11 cellular contexts compared by ENCODE assay signal in genomic region chr7:100556541-100556940, GRCh38. TPM values are rescaled to one million over a fixed set of nuclear protein-coding genes. Genes with fewer than 3 reads are reported as not detected.
DNase-seq lines count a peak whose midpoint lies in the region; ATAC-seq and TF ChIP-seq lines count a peak whose summit lies in the region.
"Had no signal": no experiment of that assay in that cellular context is flagged by ENCODE, and none has a peak within 500 bp of the region (broad histone marks: within the 10 kb centered on the region; RNA-seq: fewer than 3 reads in every experiment).

No MANE protein-coding gene starts in this region.

- H3K4me3 Mint-ChIP-seq in CD8-positive, alpha-beta memory T cell, result no peak overlapping the region
- H3K4me3 Mint-ChIP-seq: neural crest cell; T-helper 2 cell treated with Interferon-gamma antibody and Interleukin-4, amounts not matched to agents 5 μg/mL and 100 μg/mL, for 36 hours had no signal

- H3K27ac ChIP-seq in CD8-positive, alpha-beta memory T cell (ENCODE audit: low read depth, low read length), result no peak overlapping the region

- CTCF ChIA-PET in CD8-positive, alpha-beta memory T cell (lab: Charles Lee), result interaction anchor here (1.4 to 16.7 kb wide), 3 partner anchors 15 to 87 kb away, joined by 3 to 174 read pairs (median 9); partner anchors contain the start of genes NYAP1 and TSC22D4

- H3K4me3 ChIP-seq in fibroblast of mammary gland (ENCODE audit: control insufficient read depth, low read depth, low read length), result no peak overlapping the region
- no peak overlapping the region for H3K4me3 ChIP-seq in CD8-positive, alpha-beta memory T cell (ENCODE audit: low read length)

- H3K27me3 ChIP-seq in CD8-positive, alpha-beta memory T cell (ENCODE audit: insufficient read depth, low read length, poor library complexity, severe bottlenecking), result no peaks in the 10 kb centered on the region

- no peaks in the 10 kb centered on the region for H3K27me3 Mint-ChIP-seq in CD8-positive, alpha-beta memory T cell

- H3K4me1 Mint-ChIP-seq in CD8-positive, alpha-beta memory T cell, result peaks cover 12 to 14% (median 14%) of the 10 kb centered on the region in 3 donors

- H3K36me3 Mint-ChIP-seq in CD8-positive, alpha-beta memory T cell, result peaks cover 5 to 72% (median 22%) of the 10 kb centered on the region in 3 donors

- TF ChIP-seq CTCF in fibroblast of mammary gland (conservative IDR thresholded peaks at IDR 0.05; ENCODE audit: control insufficient read depth, insufficient read depth, low read depth, low read length), result no peak

- peak overlapping the region in 4 of 8 donors; percentile 55 to 74 (median 66) for H3K27ac Mint-ChIP-seq in CD8-positive, alpha-beta memory T cell
- H3K27ac Mint-ChIP-seq: T-helper 2 cell treated with Interferon-gamma antibody and Interleukin-4, amounts not matched to agents 5 μg/mL and 100 μg/mL, for 36 hours had no signal

- DNase-seq in AML-193 (lab: John Stamatoyannopoulos, UW) (peak; percentile 85 to 86), NOMO-1 treated with DMSO at 0.1 percent for 48 hours (lab: John Stamatoyannopoulos, UW; ENCODE audit: unreplicated experiment) (peak; percentile 77), fibroblast of mammary gland (ENCODE audit: low read depth) (peak; percentile 78), NCI-H446 (lab: John Stamatoyannopoulos, UW) (no peak)
- no peak for DNase-seq in CD8-positive, alpha-beta memory T cell
- DNase-seq: activated gamma-delta T cell treated with Interleukin-2 at 50 U/mL for 16 hours; NCI-H82; stimulated activated CD4-positive, alpha-beta T cell treated with anti-CD3 and anti-CD28 coated beads, Interleukin-2, amount 100 ng/mL, for 48 hours had no signal

- H3K36me3 ChIP-seq in CD8-positive, alpha-beta memory T cell (ENCODE audit: insufficient read depth, low read length), result peaks cover 22% of the 10 kb centered on the region

- peaks cover 9% of the 10 kb centered on the region for H3K4me1 ChIP-seq in CD8-positive, alpha-beta memory T cell (ENCODE audit: insufficient read depth, low read length)

- no peaks in the 10 kb centered on the region for H3K9me3 ChIP-seq in CD8-positive, alpha-beta memory T cell (ENCODE audit: low read length)

- H3K9me3 Mint-ChIP-seq in CD8-positive, alpha-beta memory T cell, result no peaks in the 10 kb centered on the region
- H3K9me3 Mint-ChIP-seq: neural crest cell; T-helper 2 cell treated with Interferon-gamma antibody and Interleukin-4, amounts not matched to agents 5 μg/mL and 100 μg/mL, for 36 hours had no signal

- no peak for ATAC-seq in GM21576 (IDR thresholded peaks at IDR 0.05; ENCODE audit: unreplicated experiment)

- POLR2A ChIA-PET in CD8-positive, alpha-beta memory T cell (lab: Charles Lee), result no interaction called here

RNA-seq across cellular contexts. Expression of gene SAP25, which starts 17.2 kb away (rescaled TPM):
- total RNA-seq in CD8-positive, alpha-beta memory T cell, result 10 to 100 TPM; 13.9 to 14.3 TPM
- polyA plus RNA-seq in CD8-positive, alpha-beta memory T cell, result 0.56 TPM

RNA-seq across cellular contexts. Expression of gene AGFG2, which starts 17.5 kb away (rescaled TPM):
- total RNA-seq in CD8-positive, alpha-beta memory T cell, result 10 to 100 TPM; 60.5 to 63.1 TPM
- 36.2 TPM for polyA plus RNA-seq in CD8-positive, alpha-beta memory T cell

RNA-seq across cellular contexts. Expression of gene LRCH4, which starts 29.4 kb away (rescaled TPM):
- 100 to 1,000 TPM; 101 to 109 TPM for total RNA-seq in CD8-positive, alpha-beta memory T cell
- 153 TPM for polyA plus RNA-seq in CD8-positive, alpha-beta memory T cell

RNA-seq across cellular contexts. Expression of gene FBXO24, which starts 29.6 kb away (rescaled TPM):
- under 1 TPM; 0.47 to 0.50 TPM for total RNA-seq in CD8-positive, alpha-beta memory T cell
- not detected for polyA plus RNA-seq in CD8-positive, alpha-beta memory T cell

RNA-seq across cellular contexts. Expression of gene PCOLCE, which starts 45.6 kb away (rescaled TPM):
- total RNA-seq in CD8-positive, alpha-beta memory T cell, result 1 to 10 TPM; 6.8 TPM
- polyA plus RNA-seq in CD8-positive, alpha-beta memory T cell, result 1.6 TPM

Comparison
In these comparisons a context has a peak if more than half of its experiments do, and no peak if none do; other contexts are left out.
1. DNase-seq: peak in AML-193 (2 of 2), NOMO-1 treated with DMSO at 0.1 percent for 48 hours (single experiment) and fibroblast of mammary gland (single experiment); none in NCI-H446 (0 of 2) and CD8-positive, alpha-beta memory T cell (0 of 5).